In the genomic region with DNA sequence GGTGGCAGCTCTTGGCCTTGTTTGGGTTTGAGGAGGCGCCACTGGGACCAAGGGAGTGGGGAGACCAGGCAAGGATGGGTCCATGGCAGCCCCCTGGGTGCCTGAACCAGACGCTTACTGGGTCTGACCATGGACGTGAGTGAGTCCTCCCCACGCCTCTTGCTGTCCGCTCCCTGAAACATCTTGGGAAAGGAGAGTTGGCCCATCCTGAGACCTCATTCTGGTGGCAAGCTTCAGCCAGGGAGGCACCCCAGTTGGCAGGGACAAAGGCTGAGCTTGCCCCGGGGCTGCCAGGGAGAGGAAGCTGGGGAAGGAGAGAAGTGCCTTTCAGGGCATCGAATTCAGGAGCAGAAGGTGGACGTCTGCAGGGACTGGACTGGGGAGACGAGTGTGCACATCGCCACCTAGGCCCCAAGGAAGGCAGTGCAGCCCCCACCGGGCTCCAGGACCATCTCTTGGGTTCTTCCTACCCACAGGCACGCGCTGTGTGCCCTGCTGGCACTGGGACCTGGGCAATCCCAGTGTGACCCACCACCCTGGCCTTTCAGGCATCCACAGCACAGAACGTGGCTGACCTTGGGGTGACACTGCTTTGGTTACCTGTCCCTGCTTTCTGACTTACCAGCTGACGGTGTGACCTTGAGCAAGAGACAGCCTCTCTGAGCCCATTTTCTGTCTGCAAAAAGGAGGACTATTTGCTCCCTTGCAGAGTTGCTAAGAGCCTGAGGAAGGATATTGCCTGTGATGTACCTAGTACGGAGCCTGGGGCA, we compare ENCODE assay signal across 8 cellular contexts.
A peak's percentile ranks its signal among the peaks of the same experiment; 100 is the strongest.
DNase-seq lines count a peak whose midpoint lies in the region; ATAC-seq and TF ChIP-seq lines count a peak whose summit lies in the region.

No MANE protein-coding gene starts in this region.

- peaks cover 2 to 3% of the 10 kb centered on the region in 2 donors for H3K36me3 Mint-ChIP-seq in stimulated activated naive B cell treated with anti-CD40 and anti-IgM and Interleukin-4, amounts not matched to agents 10 μg/mL and 1 μg/mL and 100 μg/mL, for 72 hours

- peaks cover 32 to 38% of the 10 kb centered on the region in 2 donors for H3K27me3 Mint-ChIP-seq in stimulated activated naive B cell treated with anti-CD40 and anti-IgM and Interleukin-4, amounts not matched to agents 10 μg/mL and 1 μg/mL and 100 μg/mL, for 72 hours

- H3K27ac Mint-ChIP-seq in stimulated activated naive B cell treated with anti-CD40 and anti-IgM and Interleukin-4, amounts not matched to agents 10 μg/mL and 1 μg/mL and 100 μg/mL, for 72 hours, result no peak overlapping the region

- TF ChIP-seq CTCF in GM12873 (IDR thresholded peaks at IDR 0.05; ENCODE audit: insufficient read depth, low read depth, low read length, missing control alignments), result peak; percentile 96

- no peak overlapping the region for H3K4me3 Mint-ChIP-seq in stimulated activated naive B cell treated with anti-CD40 and anti-IgM and Interleukin-4, amounts not matched to agents 10 μg/mL and 1 μg/mL and 100 μg/mL, for 72 hours

- H3K9me3 Mint-ChIP-seq in stimulated activated naive B cell treated with anti-CD40 and anti-IgM and Interleukin-4, amounts not matched to agents 10 μg/mL and 1 μg/mL and 100 μg/mL, for 72 hours, result peaks cover 7 to 11% of the 10 kb centered on the region in 2 donors

- DNase-seq in NCI-H146 treated with DMSO at 0.1 percent for 48 hours (lab: John Stamatoyannopoulos, UW; ENCODE audit: unreplicated experiment), result peak; percentile 2
- peak; percentile 9 for DNase-seq in activated CD4-positive, alpha-beta T cell treated with anti-CD3 and anti-CD28 coated beads for 1 hour
- peak; percentile 84 for DNase-seq in ecto neural progenitor cell (ENCODE audit: low spot score)
- peak; percentile 45 to 70 for DNase-seq in lung microvascular endothelial cell (ENCODE audit: low read depth in 2 of 2)
- DNase-seq in stimulated activated naive B cell treated with anti-CD40 and anti-IgM and Interleukin-4, amounts not matched to agents 10 μg/mL and 1 μg/mL and 100 μg/mL, for 72 hours, result peak; percentile 17

- no peaks in the 10 kb centered on the region for H3K4me1 Mint-ChIP-seq in stimulated activated naive B cell treated with anti-CD40 and anti-IgM and Interleukin-4, amounts not matched to agents 10 μg/mL and 1 μg/mL and 100 μg/mL, for 72 hours

- ATAC-seq in stimulated activated naive B cell treated with anti-CD40 and anti-IgM and Interleukin-4, amounts not matched to agents 10 μg/mL and 1 μg/mL and 100 μg/mL, for 72 hours (replicated peaks), result peak; percentile 80 to 87
- ATAC-seq in HG03378 (IDR thresholded peaks at IDR 0.05; ENCODE audit: unreplicated experiment) (no peak), HG03520 (IDR thresholded peaks at IDR 0.05; ENCODE audit: unreplicated experiment) (no peak)

Comparison
In these comparisons a context has a peak if more than half of its experiments do, and no peak if none do; other contexts are left out.
1. DNase-seq: peak in every context shown above with its lines; median percentile 84 in ecto neural progenitor cell; 58 in lung microvascular endothelial cell; 17 in stimulated activated naive B cell treated with anti-CD40 and anti-IgM and Interleukin-4, amounts not matched to agents 10 μg/mL and 1 μg/mL and 100 μg/mL, for 72 hours; 9 in activated CD4-positive, alpha-beta T cell treated with anti-CD3 and anti-CD28 coated beads for 1 hour; 2 in NCI-H146 treated with DMSO at 0.1 percent for 48 hours.
2. ATAC-seq: peak in stimulated activated naive B cell treated with anti-CD40 and anti-IgM and Interleukin-4, amounts not matched to agents 10 μg/mL and 1 μg/mL and 100 μg/mL, for 72 hours (2 of 2); none in HG03378 (single experiment) and HG03520 (single experiment).